Comparison of ENCODE assay signal across 1 cellular context in the genomic region with DNA sequence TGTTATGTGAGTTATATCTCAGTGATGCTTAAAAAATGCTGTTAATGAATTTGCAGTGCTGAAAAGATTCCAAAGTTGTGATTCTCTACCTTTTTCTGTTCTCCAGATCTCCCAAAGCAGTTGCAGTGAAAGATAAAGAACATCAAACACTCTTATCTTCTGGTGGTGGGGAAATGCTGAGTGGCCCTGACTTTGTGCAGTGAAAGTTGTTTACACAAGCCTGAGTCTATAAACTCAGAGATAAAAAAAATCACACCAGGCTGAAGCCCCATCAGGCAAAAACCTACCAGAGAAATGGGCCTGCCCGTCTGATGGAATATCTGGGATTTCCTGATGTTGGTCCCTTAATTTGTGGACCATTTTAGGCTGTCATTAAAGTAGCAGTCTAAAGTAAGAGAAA.
TF ChIP-seq lines count a peak whose summit lies in the region.

No MANE protein-coding gene starts in this region.

TF ChIP-seq in HepG2, 621 proteins besides CTCF, POLR2A, EP300 and RAD21 (continued from another document and continues in another):
- TF ChIP-seq IKZF5 (CRISPR knock-in tag; IDR thresholded peaks at IDR 0.05) (peak; percentile 33; the same call in 1 of the 2 replicates), KLF13 (CRISPR knock-in tag; IDR thresholded peaks at IDR 0.05) (no peak), ZKSCAN8 (CRISPR knock-in tag; IDR thresholded peaks at IDR 0.05; ENCODE audit: borderline replicate concordance) (0 out of 2 replicates have a peak, but pooled peaks have one; percentile 52), ZC3H13 (CRISPR knock-in tag; IDR thresholded peaks at IDR 0.05) (no peak), ZNF30 (CRISPR knock-in tag; IDR thresholded peaks at IDR 0.05) (no peak), MED1 (CRISPR knock-in tag; IDR thresholded peaks at IDR 0.05) (peak; percentile 50; the same call in 1 of the 2 replicates), ZNF446 (CRISPR knock-in tag; IDR thresholded peaks at IDR 0.05) (no peak), RCOR2 (CRISPR knock-in tag; IDR thresholded peaks at IDR 0.05) (peak; percentile 83), ZNF124 (CRISPR knock-in tag; IDR thresholded peaks at IDR 0.05) (no peak), MXD4 (CRISPR knock-in tag; IDR thresholded peaks at IDR 0.05) (0 out of 2 replicates have a peak, but pooled peaks have one; percentile 32), SRF (IDR thresholded peaks at IDR 0.05; ENCODE audit: low read depth, low read length) (no peak), DR1 (CRISPR knock-in tag; IDR thresholded peaks at IDR 0.05) (no peak), SETDB1 (CRISPR knock-in tag; IDR thresholded peaks at IDR 0.05; ENCODE audit: borderline replicate concordance) (no peak), TEAD3 (CRISPR knock-in tag; optimal IDR thresholded peaks at IDR 0.05; ENCODE audit: borderline replicate concordance) (no peak), AHDC1 (CRISPR knock-in tag; IDR thresholded peaks at IDR 0.05; ENCODE audit: borderline replicate concordance) (peak; percentile 88; the same call in 1 of the 2 replicates), ZNF670 (CRISPR knock-in tag; IDR thresholded peaks at IDR 0.05; ENCODE audit: borderline replicate concordance) (no peak), ZNF414 (CRISPR knock-in tag; IDR thresholded peaks at IDR 0.05) (no peak), ATF7-NPFF (CRISPR knock-in tag; IDR thresholded peaks at IDR 0.05; ENCODE audit: low read depth) (no peak), PTBP1 (IDR thresholded peaks at IDR 0.05; ENCODE audit: low read depth, low read length, poor library complexity, severe bottlenecking) (no peak), TMF1 (CRISPR knock-in tag; IDR thresholded peaks at IDR 0.05; ENCODE audit: low read depth) (no peak), CEBPG (CRISPR knock-in tag; IDR thresholded peaks at IDR 0.05) (peak; percentile 65), DMAP1 (CRISPR knock-in tag; IDR thresholded peaks at IDR 0.05) (no peak), DPF2 (CRISPR knock-in tag; IDR thresholded peaks at IDR 0.05; ENCODE audit: borderline replicate concordance, low read depth) (peak; percentile 77; the same call in 1 of the 2 replicates), NAIF1 (CRISPR knock-in tag; IDR thresholded peaks at IDR 0.05; ENCODE audit: borderline replicate concordance) (no peak), HCFC1 (IDR thresholded peaks at IDR 0.05; ENCODE audit: low read depth, low read length) (no peak), SALL2 (CRISPR knock-in tag; IDR thresholded peaks at IDR 0.05) (no peak), ZFP82 (CRISPR knock-in tag; IDR thresholded peaks at IDR 0.05; ENCODE audit: borderline replicate concordance) (no peak), ARID2 (CRISPR knock-in tag; IDR thresholded peaks at IDR 0.05; ENCODE audit: borderline replicate concordance) (no peak), LRRFIP1 (CRISPR knock-in tag; conservative IDR thresholded peaks at IDR 0.05) (no peak), TRAFD1 (CRISPR knock-in tag; IDR thresholded peaks at IDR 0.05; ENCODE audit: borderline replicate concordance) (no peak), ZNF547 (CRISPR knock-in tag; IDR thresholded peaks at IDR 0.05) (no peak), TOPORS (CRISPR knock-in tag; IDR thresholded peaks at IDR 0.05) (no peak)
- TF ChIP-seq, protein P1, sequence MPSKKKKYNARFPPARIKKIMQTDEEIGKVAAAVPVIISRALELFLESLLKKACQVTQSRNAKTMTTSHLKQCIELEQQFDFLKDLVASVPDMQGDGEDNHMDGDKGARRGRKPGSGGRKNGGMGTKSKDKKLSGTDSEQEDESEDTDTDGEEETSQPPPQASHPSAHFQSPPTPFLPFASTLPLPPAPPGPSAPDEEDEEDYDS (CRISPR knock-in tag; IDR thresholded peaks at IDR 0.05) = peak; percentile 34; the same call in 1 of the 2 replicates
- TF ChIP-seq, protein P2, sequence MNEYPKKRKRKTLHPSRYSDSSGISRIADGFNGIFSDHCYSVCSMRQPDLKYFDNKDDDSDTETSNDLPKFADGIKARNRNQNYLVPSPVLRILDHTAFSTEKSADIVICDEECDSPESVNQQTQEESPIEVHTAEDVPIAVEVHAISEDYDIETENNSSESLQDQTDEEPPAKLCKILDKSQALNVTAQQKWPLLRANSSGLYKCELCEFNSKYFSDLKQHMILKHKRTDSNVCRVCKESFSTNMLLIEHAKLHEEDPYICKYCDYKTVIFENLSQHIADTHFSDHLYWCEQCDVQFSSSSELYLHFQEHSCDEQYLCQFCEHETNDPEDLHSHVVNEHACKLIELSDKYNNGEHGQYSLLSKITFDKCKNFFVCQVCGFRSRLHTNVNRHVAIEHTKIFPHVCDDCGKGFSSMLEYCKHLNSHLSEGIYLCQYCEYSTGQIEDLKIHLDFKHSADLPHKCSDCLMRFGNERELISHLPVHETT (CRISPR knock-in tag; conservative IDR thresholded peaks at IDR 0.05) = no peak
- TF ChIP-seq, protein P3, sequence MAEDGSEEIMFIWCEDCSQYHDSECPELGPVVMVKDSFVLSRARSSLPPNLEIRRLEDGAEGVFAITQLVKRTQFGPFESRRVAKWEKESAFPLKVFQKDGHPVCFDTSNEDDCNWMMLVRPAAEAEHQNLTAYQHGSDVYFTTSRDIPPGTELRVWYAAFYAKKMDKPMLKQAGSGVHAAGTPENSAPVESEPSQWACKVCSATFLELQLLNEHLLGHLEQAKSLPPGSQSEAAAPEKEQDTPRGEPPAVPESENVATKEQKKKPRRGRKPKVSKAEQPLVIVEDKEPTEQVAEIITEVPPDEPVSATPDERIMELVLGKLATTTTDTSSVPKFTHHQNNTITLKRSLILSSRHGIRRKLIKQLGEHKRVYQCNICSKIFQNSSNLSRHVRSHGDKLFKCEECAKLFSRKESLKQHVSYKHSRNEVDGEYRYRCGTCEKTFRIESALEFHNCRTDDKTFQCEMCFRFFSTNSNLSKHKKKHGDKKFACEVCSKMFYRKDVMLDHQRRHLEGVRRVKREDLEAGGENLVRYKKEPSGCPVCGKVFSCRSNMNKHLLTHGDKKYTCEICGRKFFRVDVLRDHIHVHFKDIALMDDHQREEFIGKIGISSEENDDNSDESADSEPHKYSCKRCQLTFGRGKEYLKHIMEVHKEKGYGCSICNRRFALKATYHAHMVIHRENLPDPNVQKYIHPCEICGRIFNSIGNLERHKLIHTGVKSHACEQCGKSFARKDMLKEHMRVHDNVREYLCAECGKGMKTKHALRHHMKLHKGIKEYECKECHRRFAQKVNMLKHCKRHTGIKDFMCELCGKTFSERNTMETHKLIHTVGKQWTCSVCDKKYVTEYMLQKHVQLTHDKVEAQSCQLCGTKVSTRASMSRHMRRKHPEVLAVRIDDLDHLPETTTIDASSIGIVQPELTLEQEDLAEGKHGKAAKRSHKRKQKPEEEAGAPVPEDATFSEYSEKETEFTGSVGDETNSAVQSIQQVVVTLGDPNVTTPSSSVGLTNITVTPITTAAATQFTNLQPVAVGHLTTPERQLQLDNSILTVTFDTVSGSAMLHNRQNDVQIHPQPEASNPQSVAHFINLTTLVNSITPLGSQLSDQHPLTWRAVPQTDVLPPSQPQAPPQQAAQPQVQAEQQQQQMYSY (CRISPR knock-in tag; IDR thresholded peaks at IDR 0.05) = no peak
- TF ChIP-seq, protein P4, sequence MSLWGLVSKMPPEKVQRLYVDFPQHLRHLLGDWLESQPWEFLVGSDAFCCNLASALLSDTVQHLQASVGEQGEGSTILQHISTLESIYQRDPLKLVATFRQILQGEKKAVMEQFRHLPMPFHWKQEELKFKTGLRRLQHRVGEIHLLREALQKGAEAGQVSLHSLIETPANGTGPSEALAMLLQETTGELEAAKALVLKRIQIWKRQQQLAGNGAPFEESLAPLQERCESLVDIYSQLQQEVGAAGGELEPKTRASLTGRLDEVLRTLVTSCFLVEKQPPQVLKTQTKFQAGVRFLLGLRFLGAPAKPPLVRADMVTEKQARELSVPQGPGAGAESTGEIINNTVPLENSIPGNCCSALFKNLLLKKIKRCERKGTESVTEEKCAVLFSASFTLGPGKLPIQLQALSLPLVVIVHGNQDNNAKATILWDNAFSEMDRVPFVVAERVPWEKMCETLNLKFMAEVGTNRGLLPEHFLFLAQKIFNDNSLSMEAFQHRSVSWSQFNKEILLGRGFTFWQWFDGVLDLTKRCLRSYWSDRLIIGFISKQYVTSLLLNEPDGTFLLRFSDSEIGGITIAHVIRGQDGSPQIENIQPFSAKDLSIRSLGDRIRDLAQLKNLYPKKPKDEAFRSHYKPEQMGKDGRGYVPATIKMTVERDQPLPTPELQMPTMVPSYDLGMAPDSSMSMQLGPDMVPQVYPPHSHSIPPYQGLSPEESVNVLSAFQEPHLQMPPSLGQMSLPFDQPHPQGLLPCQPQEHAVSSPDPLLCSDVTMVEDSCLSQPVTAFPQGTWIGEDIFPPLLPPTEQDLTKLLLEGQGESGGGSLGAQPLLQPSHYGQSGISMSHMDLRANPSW (CRISPR knock-in tag; IDR thresholded peaks at IDR 0.05; ENCODE audit: borderline replicate concordance) = no peak
